ENCODE assay signal across 29 cellular contexts in the genomic region with DNA sequence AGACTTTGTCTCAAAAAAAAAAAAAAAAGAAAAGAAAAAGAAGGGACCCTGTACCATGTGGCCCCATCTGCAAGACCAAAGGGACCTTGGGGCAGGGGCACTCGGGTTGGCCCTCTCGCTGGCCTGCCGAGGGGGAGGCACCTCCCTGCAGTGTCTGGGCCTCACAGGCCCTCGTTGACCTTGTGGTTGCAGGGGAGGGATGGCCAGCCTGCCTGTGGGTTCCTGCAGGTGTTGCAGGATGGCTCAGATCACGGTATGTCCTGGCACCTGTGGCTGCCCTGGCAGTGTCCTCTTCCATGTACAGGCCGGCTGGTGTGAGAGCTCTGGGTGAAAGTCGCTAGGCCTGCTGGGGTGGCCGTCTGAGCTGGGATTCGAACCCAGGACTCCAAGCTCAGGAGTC. TPM values are rescaled to one million over a fixed set of nuclear protein-coding genes. Genes with fewer than 3 reads are reported as not detected.
DNase-seq lines count a peak whose midpoint lies in the region; ATAC-seq and TF ChIP-seq lines count a peak whose summit lies in the region.
"Had no signal": no experiment of that assay in that cellular context is flagged by ENCODE, and none has a peak within 500 bp of the region (broad histone marks: within the 10 kb centered on the region; RNA-seq: fewer than 3 reads in every experiment).

No MANE protein-coding gene starts in this region.

- WGBS in testis, 2 donors, result 64 to 67% methylated on average over 6 to 9 of the region's 9 CpGs

- H2AFZ ChIP-seq in fibroblast of lung (ENCODE audit: low read length), result no peak overlapping the region
- H2AFZ ChIP-seq: hepatocyte, parathyroid adenoma had no signal

- H3K9ac ChIP-seq in fibroblast of lung (ENCODE audit: insufficient read depth, low read length), result no peak overlapping the region
- H3K9ac ChIP-seq: parathyroid adenoma had no signal

- DNase-seq in left ventricle myocardium inferior (no peak), right atrium auricular region (ENCODE audit: low spot score) (no peak), fibroblast of lung (ENCODE audit: low read depth in 2 of 2) (no peak), testis (no peak), mesenteric fat pad (ENCODE audit: low spot score) (no peak)
- DNase-seq: activated CD8-positive, alpha-beta memory T cell treated with anti-CD3 and anti-CD28 coated beads, Interleukin-2, amount 50 U/mL, for 48 hours; activated CD8-positive, alpha-beta T cell treated with anti-CD3 and anti-CD28 coated beads for 36 hours; activated naive CD4-positive, alpha-beta T cell treated with anti-CD3 and anti-CD28 coated beads, Interleukin-2, amount 10 ng/mL, durations not matched to agents 7 days and 5 days; cerebellar nuclear complex; DND-41; GF-D8; HCEC 1CT; left colon; mammary epithelial cell; NCI-H146; NCI-H226; NCI-H69; nephron progenitor cell; SHP77 treated with DMSO at 0.1 percent for 48 hours; stimulated activated naive CD4-positive, alpha-beta T cell; upper lobe of right lung had no signal

- H3K4me3 ChIP-seq in left ventricle myocardium inferior (no peak overlapping the region), right atrium auricular region (no peak overlapping the region), fibroblast of lung (replicated peaks in 1 of 4; ENCODE audit: control extremely low read depth in 1 of 4, insufficient read depth in 1 of 4, low read depth in 3 of 4, low read length in 4 of 4) (no peak overlapping the region), testis (no peak overlapping the region)
- H3K4me3 ChIP-seq: hepatocyte, smooth muscle cell, suprapubic skin, upper lobe of right lung had no signal

- TF ChIP-seq CTCF in left ventricle myocardium inferior (IDR thresholded peaks at IDR 0.05; ENCODE audit: borderline replicate concordance), result no peak
- TF ChIP-seq CTCF in right atrium auricular region (IDR thresholded peaks at IDR 0.05), result no peak
- TF ChIP-seq CTCF in fibroblast of lung (conservative IDR thresholded peaks at IDR 0.05 in 1 of 2, IDR thresholded peaks at IDR 0.05 in 1 of 2; ENCODE audit: low read depth in 1 of 2, low read length in 2 of 2), result no peak
- no peak for TF ChIP-seq CTCF in testis (IDR thresholded peaks at IDR 0.05)

- H3K9me3 ChIP-seq in left ventricle myocardium inferior (replicated peaks) (no peaks in the 10 kb centered on the region), right atrium auricular region (no peaks in the 10 kb centered on the region), fibroblast of lung (ENCODE audit: control insufficient read depth, insufficient read depth, low read depth, low read length) (no peaks in the 10 kb centered on the region), testis (no peaks in the 10 kb centered on the region)
- H3K9me3 ChIP-seq: suprapubic skin, upper lobe of right lung had no signal

- H3K27ac ChIP-seq in left ventricle myocardium inferior (replicated peaks) (peak overlapping the region; percentile 18), right atrium auricular region (no peak overlapping the region), fibroblast of lung (ENCODE audit: insufficient read depth, low read length) (peak overlapping the region; percentile 10), testis (peak overlapping the region; percentile 36 to 64)
- H3K27ac ChIP-seq: 22Rv1, C4-2B, hepatocyte, parathyroid adenoma, suprapubic skin, upper lobe of right lung had no signal

- H3K36me3 ChIP-seq in left ventricle myocardium inferior (peaks cover 26% of the 10 kb centered on the region), right atrium auricular region (peaks cover 12% of the 10 kb centered on the region), fibroblast of lung (ENCODE audit: control insufficient read depth, insufficient read depth, low read length) (peaks cover 1% of the 10 kb centered on the region), testis (ENCODE audit: low read depth, missing control alignments) (no peaks in the 10 kb centered on the region)

- TF ChIP-seq POLR2A in testis (IDR thresholded peaks at IDR 0.05), result no peak

- H3K79me2 ChIP-seq in fibroblast of lung (ENCODE audit: control insufficient read depth, insufficient read depth, low read length), result peaks cover 23% of the 10 kb centered on the region

- no peaks in the 10 kb centered on the region for H3K27me3 ChIP-seq in left ventricle myocardium inferior (ENCODE audit: low read depth)
- no peaks in the 10 kb centered on the region for H3K27me3 ChIP-seq in right atrium auricular region
- no peaks in the 10 kb centered on the region for H3K27me3 ChIP-seq in fibroblast of lung (ENCODE audit: control insufficient read depth, insufficient read depth, low read length)
- no peaks in the 10 kb centered on the region for H3K27me3 ChIP-seq in testis
- H3K27me3 ChIP-seq: hepatocyte, suprapubic skin, upper lobe of right lung had no signal

- no peak overlapping the region for H3K4me2 ChIP-seq in fibroblast of lung (ENCODE audit: extremely low read depth, insufficient read depth, low read length)
- H3K4me2 ChIP-seq: hepatocyte, smooth muscle cell had no signal

- peaks cover 54% of the 10 kb centered on the region for H3K4me1 ChIP-seq in left ventricle myocardium inferior
- peaks cover 0 to 25% of the 10 kb centered on the region in 2 donors for H3K4me1 ChIP-seq in right atrium auricular region
- peaks cover 2% of the 10 kb centered on the region for H3K4me1 ChIP-seq in fibroblast of lung (ENCODE audit: control insufficient read depth, extremely low read depth, insufficient read depth, low read length)
- H3K4me1 ChIP-seq in testis, result peaks cover 33% of the 10 kb centered on the region

- no peaks in the 10 kb centered on the region for H4K20me1 ChIP-seq in fibroblast of lung (ENCODE audit: control insufficient read depth, extremely low read depth, insufficient read depth, low read length)

- intact Hi-C loops in left ventricle myocardium inferior (cut with micrococcal nuclease) (no loop called here), testis (cut with DNase I; ENCODE audit: low total_unique reads) (no loop called here)

- no peak for ATAC-seq in GM19463 (IDR thresholded peaks at IDR 0.05; ENCODE audit: unreplicated experiment)
- ATAC-seq: activated CD8-positive, alpha-beta T cell treated with anti-CD3 and anti-CD28 coated beads for 36 hours; left colon; upper lobe of right lung had no signal

RNA-seq across cellular contexts. Expression of gene PGLS, which starts 4.7 kb away (rescaled TPM):
- total RNA-seq in left ventricle myocardium inferior (19.9 TPM), right atrium auricular region (10 to 100 TPM; 20.4 to 35.9 TPM), fibroblast of lung (52.8 and 67.3 TPM in 2 replicates), testis (10 to 100 TPM; 77.7 to 82.9 TPM), mesenteric fat pad (66.9 TPM)
- polyA plus RNA-seq in fibroblast of lung (24.0 and 25.9 TPM in 2 replicates), testis (ENCODE audit: insufficient read depth, low read depth, low replicate concordance) (44.3 TPM)
- polyA plus RNA-seq in fibroblast of lung (2012), result 67.1 and 83.6 TPM in 2 replicates
- polyA minus RNA-seq in fibroblast of lung (ENCODE audit: low replicate concordance), result 113 and 148 TPM in 2 replicates

RNA-seq across cellular contexts. Expression of gene SLC27A1, which starts 36.4 kb away (rescaled TPM):
- total RNA-seq in left ventricle myocardium inferior, result 59.3 TPM
- 10 to 100 TPM; 31.2 to 65.6 TPM for total RNA-seq in right atrium auricular region
- total RNA-seq in fibroblast of lung, result 20.0 and 25.3 TPM in 2 replicates
- 3.6 and 4.0 TPM in 2 replicates for polyA plus RNA-seq in fibroblast of lung
- 6.6 and 7.6 TPM in 2 replicates for polyA plus RNA-seq in fibroblast of lung (2012)
- 5.1 and 11.1 TPM in 2 replicates for polyA minus RNA-seq in fibroblast of lung (ENCODE audit: low replicate concordance)
- 100 to 1,000 TPM in 1 of 2 donors, 10 to 100 TPM in 1; 92.8 to 105 TPM for total RNA-seq in testis
- 25.9 TPM for polyA plus RNA-seq in testis (ENCODE audit: insufficient read depth, low read depth, low replicate concordance)
- total RNA-seq in mesenteric fat pad, result 36.5 TPM

RNA-seq across cellular contexts. Expression of gene NXNL1, which starts 46.0 kb away (rescaled TPM):
- total RNA-seq in left ventricle myocardium inferior (0.33 TPM), right atrium auricular region (not detected), fibroblast of lung (not detected in 2 replicates), testis (under 1 TPM in 1 of 2 donors, not detected in 1; 0.87 TPM), mesenteric fat pad (1.3 TPM)
- polyA plus RNA-seq in fibroblast of lung (not detected in 2 replicates), testis (ENCODE audit: insufficient read depth, low read depth, low replicate concordance) (not detected)
- polyA plus RNA-seq in fibroblast of lung (2012), result not detected in 2 replicates
- not detected in 2 replicates for polyA minus RNA-seq in fibroblast of lung (ENCODE audit: low replicate concordance)
- total RNA-seq: activated CD8-positive, alpha-beta T cell treated with anti-CD3 and anti-CD28 coated beads for 36 hours; dermis microvascular lymphatic vessel endothelial cell; hepatocyte; left colon; mammary epithelial cell; suprapubic skin; upper lobe of right lung had no signal
- polyA plus RNA-seq: hepatocyte, mammary epithelial cell, smooth muscle cell had no signal

RNA-seq across cellular contexts. Expression of gene COLGALT1, which starts 48.7 kb away (rescaled TPM):
- total RNA-seq in left ventricle myocardium inferior (31.2 TPM), right atrium auricular region (10 to 100 TPM; 28.3 to 30.8 TPM), fibroblast of lung (58.6 and 96.9 TPM in 2 replicates), testis (10 to 100 TPM; 70.3 to 94.5 TPM), mesenteric fat pad (117 TPM)
- polyA plus RNA-seq in fibroblast of lung (103 and 108 TPM in 2 replicates), testis (ENCODE audit: insufficient read depth, low read depth, low replicate concordance) (52.0 TPM)
- polyA plus RNA-seq in fibroblast of lung (2012), result 85.8 and 96.0 TPM in 2 replicates
- polyA minus RNA-seq in fibroblast of lung (ENCODE audit: low replicate concordance), result 240 and 274 TPM in 2 replicates

RNA-seq across cellular contexts. Expression of gene TMEM221, which starts 58.3 kb away (rescaled TPM):
- 0.14 TPM for total RNA-seq in left ventricle myocardium inferior
- under 1 TPM; 0.30 to 0.51 TPM for total RNA-seq in right atrium auricular region
- under 0.01 and 0.17 TPM in 2 replicates for total RNA-seq in fibroblast of lung
- polyA plus RNA-seq in fibroblast of lung, result not detected in 2 replicates
- 0.17 TPM in 1 of 2 replicates, not detected in the other for polyA plus RNA-seq in fibroblast of lung (2012)
- polyA minus RNA-seq in fibroblast of lung (ENCODE audit: low replicate concordance), result not detected in 2 replicates
- total RNA-seq in testis, result 1 to 10 TPM in 1 of 2 donors, under 1 TPM in 1; 0.68 to 2.6 TPM
- 1.4 TPM for polyA plus RNA-seq in testis (ENCODE audit: insufficient read depth, low read depth, low replicate concordance)
- not detected for total RNA-seq in mesenteric fat pad
- total RNA-seq: activated CD8-positive, alpha-beta T cell treated with anti-CD3 and anti-CD28 coated beads for 36 hours; dermis microvascular lymphatic vessel endothelial cell; upper lobe of right lung had no signal

Comparison
In these comparisons a context has a peak if more than half of its experiments do, and no peak if none do; other contexts are left out.
1. H3K27ac ChIP-seq: peak in left ventricle myocardium inferior (single experiment), fibroblast of lung (single experiment) and testis (2 of 2); none in right atrium auricular region (0 of 2).